In genomic region chr5:176817369-176817841, GRCh38 we compare ENCODE assay signal across 9 cellular contexts. TPM values are rescaled to one million over a fixed set of nuclear protein-coding genes. Genes with fewer than 3 reads are reported as not detected.
DNase-seq lines count a peak whose midpoint lies in the region; ATAC-seq and TF ChIP-seq lines count a peak whose summit lies in the region.
"Had no signal": no experiment of that assay in that cellular context is flagged by ENCODE, and none has a peak within 500 bp of the region (broad histone marks: within the 10 kb centered on the region; RNA-seq: fewer than 3 reads in every experiment).

No MANE protein-coding gene starts in this region.

- WGBS in prostate gland = 4% methylated on average over 25 of the region's 42 CpGs

- peak; percentile 44 for DNase-seq in NCI-H2029 treated with DMSO at 0.1 percent for 48 hours (lab: John Stamatoyannopoulos, UW)
- peak in 1 of 10 donors; percentile 28 for DNase-seq in dorsolateral prefrontal cortex
- no peak for DNase-seq in prostate gland (ENCODE audit: low spot score)
- no peak for DNase-seq in GM13976 (ENCODE audit: low spot score)
- no peak for DNase-seq in NCI-H187 treated with DMSO at 0.1 percent for 48 hours (lab: John Stamatoyannopoulos, UW)
- no peak for DNase-seq in kidney glomerular epithelial cell (lab: John Stamatoyannopoulos, UW)
- DNase-seq: aorta had no signal

- H3K27ac ChIP-seq in dorsolateral prefrontal cortex (peak overlapping the region in 21 of 59 donors; percentile 7 to 85 (median 41)), prostate gland (no peak overlapping the region)

- no peaks in the 10 kb centered on the region for H3K4me1 ChIP-seq in prostate gland (replicated peaks)

- H3K36me3 ChIP-seq in prostate gland = no peaks in the 10 kb centered on the region

- peak overlapping the region; percentile 24 to 71 (median 49) for H3K4me3 ChIP-seq in dorsolateral prefrontal cortex
- peak overlapping the region; percentile 17 to 35 for H3K4me3 ChIP-seq in prostate gland

- in situ Hi-C loops in GM13976 (cut with MboI; ENCODE audit: low sequenced_read_pairs, unreplicated experiment) = no loop called here

- ATAC-seq in GM19452 (IDR thresholded peaks at IDR 0.05; ENCODE audit: unreplicated experiment) = peak; percentile 4
- no peak for ATAC-seq in GM19328 (IDR thresholded peaks at IDR 0.05; ENCODE audit: unreplicated experiment)

- TF ChIP-seq POLR2A in prostate gland (IDR thresholded peaks at IDR 0.05) = no peak

- H3K27me3 ChIP-seq in dorsolateral prefrontal cortex = peaks cover 0 to 38% (median 8%) of the 10 kb centered on the region in 45 donors
- H3K27me3 ChIP-seq in prostate gland (replicated peaks; ENCODE audit: insufficient read depth) = peaks cover 28% of the 10 kb centered on the region

- intact Hi-C loops in dorsolateral prefrontal cortex (cut with DNase I) (loop anchor here in 1 of 2 donors (10.0 kb wide), 1 partner anchor 163 kb away; no protein-coding TSS in a partner anchor), prostate gland (cut with DNase I) (no loop called here)

- TF ChIP-seq CTCF in dorsolateral prefrontal cortex (IDR thresholded peaks at IDR 0.05 in 54 of 56, conservative IDR thresholded peaks at IDR 0.05 in 2 of 56; ENCODE audit: low read depth in 1 of 56, partially characterized antibody in 56 of 56) (no peak), prostate gland (IDR thresholded peaks at IDR 0.05) (no peak), GM13976 (IDR thresholded peaks at IDR 0.05; ENCODE audit: borderline replicate concordance, control extremely low read depth, extremely low read depth, insufficient read depth, missing control alignments) (no peak)

- no peaks in the 10 kb centered on the region for H3K9me3 ChIP-seq in prostate gland

RNA-seq across cellular contexts. Expression of gene UNC5A, which starts 7.0 kb away (rescaled TPM):
- total RNA-seq in dorsolateral prefrontal cortex (100 to 1,000 TPM in 13 of 120 experiments, 10 to 100 TPM in 107; 23.7 to 116 (median 81.0) TPM), prostate gland (1 to 10 TPM in 1 of 2 donors, under 1 TPM in 1; 0.18 to 1.5 TPM)
- total RNA-seq: aorta had no signal

Comparison
In these comparisons a context has a peak if more than half of its experiments do, and no peak if none do; other contexts are left out.
1. RNA of gene UNC5A, which starts 7.0 kb away (total RNA-seq): 23.7 to 116 TPM in dorsolateral prefrontal cortex; 0.18 to 1.5 TPM in prostate gland; every median in the first group is over 4 times any median in the second.